8 cellular contexts compared by ENCODE assay signal in genomic region chr20:2874456-2874855, GRCh38. TPM values are rescaled to one million over a fixed set of nuclear protein-coding genes. Genes with fewer than 3 reads are reported as not detected.
DNase-seq lines count a peak whose midpoint lies in the region; ATAC-seq, FAIRE-seq and TF ChIP-seq lines count a peak whose summit lies in the region.

No MANE protein-coding gene starts in this region.

- peaks cover 32 to 42% of the 10 kb centered on the region in 2 experiments for H3K4me1 Mint-ChIP-seq in H9
- H3K4me1 Mint-ChIP-seq in activated T-helper 2 cell treated with anti-CD3 and anti-CD28 coated beads, Interferon-gamma antibody, Interleukin-2, Interleukin-4, amounts not matched to agents 10 μg/mL and 5 μg/mL and 100 μg/mL, durations not matched to agents 14 hours and 24 hours and 36 hours (ENCODE audit: low read depth) = peaks cover 50% of the 10 kb centered on the region

- H3K23me2 ChIP-seq in H9 (ENCODE audit: insufficient read length, low read depth, low read length, poor library complexity, severe bottlenecking) = peaks cover 18% of the 10 kb centered on the region

- H2BK12ac ChIP-seq in H9 (ENCODE audit: insufficient read length, low read depth, low read length) = no peak overlapping the region

- H3K79me1 ChIP-seq in H9 (ENCODE audit: insufficient read depth, low read depth, low read length, poor library complexity, severe bottlenecking) = peaks cover 11% of the 10 kb centered on the region

- H3K9me3 Mint-ChIP-seq in H9 = no peaks in the 10 kb centered on the region
- no peaks in the 10 kb centered on the region for H3K9me3 Mint-ChIP-seq in activated T-helper 2 cell treated with anti-CD3 and anti-CD28 coated beads, Interferon-gamma antibody, Interleukin-2, Interleukin-4, amounts not matched to agents 10 μg/mL and 5 μg/mL and 100 μg/mL, durations not matched to agents 14 hours and 24 hours and 36 hours

- no peak overlapping the region for H2BK20ac ChIP-seq in H9 (ENCODE audit: low read depth, low read length, poor library complexity, severe bottlenecking)

- H2AK5ac ChIP-seq in H9 (ENCODE audit: insufficient read length, low read length) = no peak overlapping the region

- H3K9me1 ChIP-seq in keratinocyte (ENCODE audit: control insufficient read depth, extremely low read depth, insufficient read depth, low read length) = no peaks in the 10 kb centered on the region

- peak overlapping the region; percentile 90 to 93 for H3K4me3 Mint-ChIP-seq in H9
- peak overlapping the region; percentile 78 for H3K4me3 Mint-ChIP-seq in activated T-helper 2 cell treated with anti-CD3 and anti-CD28 coated beads, Interferon-gamma antibody, Interleukin-2, Interleukin-4, amounts not matched to agents 10 μg/mL and 5 μg/mL and 100 μg/mL, durations not matched to agents 14 hours and 24 hours and 36 hours (ENCODE audit: low read depth)

- no peak overlapping the region for H4K91ac ChIP-seq in H9 (ENCODE audit: insufficient read length, low read depth, low read length)

- peak overlapping the region; percentile 85 for H3K27ac ChIP-seq in A673 (ENCODE audit: low read depth, low read length, poor library complexity, severe bottlenecking)
- no peak overlapping the region for H3K27ac ChIP-seq in H9 (ENCODE audit: insufficient read length, low read depth, low read length)
- H3K27ac ChIP-seq in keratinocyte (ENCODE audit: control insufficient read depth, insufficient read depth, low read length) = no peak overlapping the region
- no peak overlapping the region for H3K27ac ChIP-seq in subcutaneous abdominal adipose tissue (ENCODE audit: low read depth, low read length)

- H3K4me2 ChIP-seq in H9 (ENCODE audit: insufficient read depth, insufficient read length, low read length) (peak overlapping the region; percentile 76), keratinocyte (ENCODE audit: control insufficient read depth, extremely low read depth, insufficient read depth, low read depth, low read length) (peak overlapping the region; percentile 92)

- no peak for TF ChIP-seq CTCF in A673 (conservative IDR thresholded peaks at IDR 0.05; ENCODE audit: low read depth, low read length)
- no peak for TF ChIP-seq CTCF in H9 (conservative IDR thresholded peaks at IDR 0.05)
- TF ChIP-seq CTCF in keratinocyte (optimal IDR thresholded peaks at IDR 0.05 in 1 of 3, IDR thresholded peaks at IDR 0.05 in 1 of 3, conservative IDR thresholded peaks at IDR 0.05 in 1 of 3; ENCODE audit: extremely low read depth in 1 of 3, insufficient read depth in 2 of 3, low read length in 3 of 3) = no peak

- DNase-seq in A673 (ENCODE audit: low spot score) (no peak), H9 (no peak), keratinocyte (ENCODE audit: low read depth, low spot score) (no peak)
- no peak for DNase-seq in activated T-helper 2 cell treated with anti-CD3 and anti-CD28 coated beads, Interferon-gamma antibody, Interleukin-2, Interleukin-4, amounts not matched to agents 10 μg/mL and 5 μg/mL and 100 μg/mL, durations not matched to agents 14 hours and 24 hours and 36 hours (ENCODE audit: low spot score)
- DNase-seq in stimulated activated naive CD4-positive, alpha-beta T cell treated with Interleukin-2 at 50 U/mL for 16 hours (lab: John Stamatoyannopoulos, UW) = no peak

- no peak overlapping the region for H3K14ac ChIP-seq in H9 (ENCODE audit: insufficient read depth, low read length)

- no peak overlapping the region for H3K4ac ChIP-seq in H9 (ENCODE audit: low read depth, low read length)

- H3K4me1 ChIP-seq in A673 (ENCODE audit: insufficient read depth, low read length, poor library complexity, severe bottlenecking) = peaks cover 32% of the 10 kb centered on the region
- H3K4me1 ChIP-seq in H9 (ENCODE audit: insufficient read depth, low read length) = 0 out of 2 replicates have a peak, but pooled peaks cover 3% of the 10 kb centered on the region
- H3K4me1 ChIP-seq in keratinocyte (ENCODE audit: control insufficient read depth, extremely low read depth, insufficient read depth, low read length) = peaks cover 30% of the 10 kb centered on the region
- peaks cover 6 to 59% (median 51%) of the 10 kb centered on the region in 5 donors for H3K4me1 ChIP-seq in subcutaneous abdominal adipose tissue (ENCODE audit: control insufficient read depth in 5 of 5, insufficient read depth in 5 of 5, low read length in 5 of 5)

- no peak overlapping the region for H4K8ac ChIP-seq in H9 (replicated peaks; ENCODE audit: insufficient read length, low read depth, low read length)

- H3K27me3 ChIP-seq in A673 (replicated peaks; ENCODE audit: insufficient read depth, low read depth, low read length, poor library complexity) = no peaks in the 10 kb centered on the region
- peaks cover 2% of the 10 kb centered on the region; the same call in 1 of the 2 replicates for H3K27me3 ChIP-seq in H9 (ENCODE audit: insufficient read depth, low read length)
- H3K27me3 ChIP-seq in keratinocyte (ENCODE audit: control insufficient read depth, extremely low read depth, insufficient read depth, low read length) = peaks cover 3% of the 10 kb centered on the region
- no peaks in the 10 kb centered on the region for H3K27me3 ChIP-seq in subcutaneous abdominal adipose tissue (ENCODE audit: control insufficient read depth in 5 of 5, insufficient read depth in 4 of 5, low read length in 5 of 5)

- intact Hi-C loops in A673 (cut with micrococcal nuclease; ENCODE audit: unreplicated experiment) = loop anchor here (5.0 kb wide), 1 partner anchor 123 kb away; no protein-coding TSS in a partner anchor
- intact Hi-C loops in activated T-helper 2 cell treated with anti-CD3 and anti-CD28 coated beads, Interferon-gamma antibody, Interleukin-2, Interleukin-4, amounts not matched to agents 10 μg/mL and 5 μg/mL and 100 μg/mL, durations not matched to agents 14 hours and 24 hours and 36 hours (cut with micrococcal nuclease) = loop anchor here (5.0 kb wide), 1 partner anchor 113 kb away; no protein-coding TSS in a partner anchor

- H3K79me2 ChIP-seq in H9 (ENCODE audit: insufficient read depth, low read length) (peaks cover 3% of the 10 kb centered on the region; the same call in 1 of the 2 replicates), keratinocyte (ENCODE audit: control insufficient read depth, insufficient read depth, low read length) (peaks cover 29% of the 10 kb centered on the region)

- peaks cover 25% of the 10 kb centered on the region for H3K27me3 Mint-ChIP-seq in H9 (ENCODE audit: low read depth)
- H3K27me3 Mint-ChIP-seq in activated T-helper 2 cell treated with anti-CD3 and anti-CD28 coated beads, Interferon-gamma antibody, Interleukin-2, Interleukin-4, amounts not matched to agents 10 μg/mL and 5 μg/mL and 100 μg/mL, durations not matched to agents 14 hours and 24 hours and 36 hours (ENCODE audit: low read depth) = no peaks in the 10 kb centered on the region

- no peak overlapping the region for H3K23ac ChIP-seq in H9 (ENCODE audit: insufficient read length, low read depth, low read length)

- no CpG with 5 or more reads among the region's 7 CpGs for WGBS in H9 (ENCODE audit: extremely low coverage, insufficient read length, low lambda C conversion rate)

- H2BK15ac ChIP-seq in H9 (ENCODE audit: low read depth, low read length) = no peak overlapping the region

- no peak overlapping the region for H2AFZ ChIP-seq in H9 (ENCODE audit: low read length)
- H2AFZ ChIP-seq in keratinocyte (ENCODE audit: control insufficient read depth, low read length) = no peak overlapping the region

- dilution Hi-C loops in keratinocyte (cut with MboI; ENCODE audit: extremely low pct_ligation_motif_present, low sequenced_read_pairs) = no loop called here

- BruUV-seq in A673 (replicated peaks; lab: Mats Ljungman, UMichigan) = TSS peak; percentile 36

- H3K4me3 ChIP-seq in A673 (ENCODE audit: low read depth, low read length, poor library complexity, severe bottlenecking) (peak overlapping the region; percentile 100), keratinocyte (ENCODE audit: control insufficient read depth in 2 of 3, extremely low read depth in 1 of 3, insufficient read depth in 2 of 3, low read depth in 1 of 3, low read length in 3 of 3) (peak overlapping the region; percentile 91 to 96 (median 92)), subcutaneous abdominal adipose tissue (ENCODE audit: low read depth in 1 of 5, low read length in 5 of 5) (peak overlapping the region; percentile 80 to 91 (median 87))

- H3K27ac Mint-ChIP-seq in H9 = 0 out of 7 replicates have a peak overlapping the region, but pooled peaks of 1 of the 3 experiments have one; percentile 6
- peak overlapping the region; percentile 69 for H3K27ac Mint-ChIP-seq in activated T-helper 2 cell treated with anti-CD3 and anti-CD28 coated beads, Interferon-gamma antibody, Interleukin-2, Interleukin-4, amounts not matched to agents 10 μg/mL and 5 μg/mL and 100 μg/mL, durations not matched to agents 14 hours and 24 hours and 36 hours

- H3K36me3 Mint-ChIP-seq in H9 (ENCODE audit: insufficient read depth in 1 of 3, low read depth in 3 of 3) = peaks cover 2 to 17% (median 12%) of the 10 kb centered on the region in 3 experiments; a peak in 6 of 7 replicates
- peaks cover 38% of the 10 kb centered on the region for H3K36me3 Mint-ChIP-seq in activated T-helper 2 cell treated with anti-CD3 and anti-CD28 coated beads, Interferon-gamma antibody, Interleukin-2, Interleukin-4, amounts not matched to agents 10 μg/mL and 5 μg/mL and 100 μg/mL, durations not matched to agents 14 hours and 24 hours and 36 hours (ENCODE audit: low read depth)

- no peak for FAIRE-seq in keratinocyte (lab: Jason Lieb, UNC)

- ATAC-seq in HG03175 (IDR thresholded peaks at IDR 0.05; ENCODE audit: unreplicated experiment) (no peak), HG03457 (IDR thresholded peaks at IDR 0.05; ENCODE audit: unreplicated experiment) (no peak)

- no peak overlapping the region for H2BK120ac ChIP-seq in H9 (ENCODE audit: low read depth, low read length, poor library complexity, severe bottlenecking)

- H3K18ac ChIP-seq in H9 (ENCODE audit: insufficient read length, low read depth, low read length) = no peak overlapping the region

- H3K9me3 ChIP-seq in A673 (ENCODE audit: low read depth, low read length, poor library complexity, severe bottlenecking) (no peaks in the 10 kb centered on the region), H9 (ENCODE audit: control insufficient read depth, low read depth, low read length) (no peaks in the 10 kb centered on the region), keratinocyte (ENCODE audit: control insufficient read depth, low read depth, low read length) (no peaks in the 10 kb centered on the region), subcutaneous abdominal adipose tissue (ENCODE audit: control insufficient read depth in 5 of 5, low read length in 5 of 5) (no peaks in the 10 kb centered on the region)

- no peak overlapping the region for H3T11ph ChIP-seq in H9 (ENCODE audit: low read length)

- peak overlapping the region; percentile 39 for H3K9ac ChIP-seq in H9 (ENCODE audit: extremely low read depth, insufficient read length, low read length)
- H3K9ac ChIP-seq in keratinocyte (ENCODE audit: control insufficient read depth, extremely low read depth, insufficient read depth, low read length) = peak overlapping the region; percentile 81
- peak overlapping the region; percentile 71 to 89 (median 86) for H3K9ac ChIP-seq in subcutaneous abdominal adipose tissue (ENCODE audit: low read length in 5 of 5)

- H4K5ac ChIP-seq in H9 (ENCODE audit: insufficient read length, low read depth, low read length) = no peak overlapping the region

- CTCF ChIA-PET in A673 (lab: Charles Lee) = no interaction called here

- H4K20me1 ChIP-seq in H9 (ENCODE audit: control insufficient read depth, insufficient read depth, insufficient read length) = no peaks in the 10 kb centered on the region
- H4K20me1 ChIP-seq in keratinocyte (ENCODE audit: control insufficient read depth, extremely low read depth, insufficient read depth, low read length) = peaks cover 2% of the 10 kb centered on the region

- POLR2A ChIA-PET in A673 (lab: Charles Lee; ENCODE audit: low non-redundant PET) = no interaction called here

- H2BK5ac ChIP-seq in H9 (ENCODE audit: insufficient read length, low read length) = no peak overlapping the region

- no peaks in the 10 kb centered on the region for H3K36me3 ChIP-seq in A673 (ENCODE audit: insufficient read depth, low read length, poor library complexity, severe bottlenecking)
- no peaks in the 10 kb centered on the region for H3K36me3 ChIP-seq in keratinocyte (ENCODE audit: control insufficient read depth in 2 of 2, extremely low read depth in 1 of 2, insufficient read depth in 2 of 2, low read length in 2 of 2)
- H3K36me3 ChIP-seq in subcutaneous abdominal adipose tissue (ENCODE audit: control insufficient read depth in 5 of 5, insufficient read depth in 5 of 5, low read length in 5 of 5) = no peaks in the 10 kb centered on the region

- H3K56ac ChIP-seq in H9 (ENCODE audit: insufficient read length, low read depth, low read length) = no peak overlapping the region

RNA-seq across cellular contexts. Expression of gene PTPRA, which starts 1.2 kb away (rescaled TPM):
- 56.9 and 65.6 TPM in 2 replicates for total RNA-seq in A673 (2021)
- 45.2 and 47.8 TPM in 2 replicates for total RNA-seq in H9 (2021)
- 92.0 TPM in 2 replicates for total RNA-seq in activated T-helper 2 cell treated with anti-CD3 and anti-CD28 coated beads, Interferon-gamma antibody, Interleukin-2, Interleukin-4, amounts not matched to agents 10 μg/mL and 5 μg/mL and 100 μg/mL, durations not matched to agents 14 hours and 24 hours and 36 hours
- polyA plus RNA-seq in keratinocyte = 39.9 to 61.2 TPM (median 53.3 TPM) in 3 replicates
- 55.4 TPM for polyA plus RNA-seq in keratinocyte (2011; ENCODE audit: low read depth)
- 40.4 and 74.0 TPM in 2 replicates for polyA plus RNA-seq in keratinocyte (2011; cell fraction: cytosol; rRNA removed)
- 52.7 and 65.3 TPM in 2 replicates for polyA plus RNA-seq in keratinocyte (2011; cell fraction: nucleus; rRNA removed)
- polyA plus RNA-seq in keratinocyte (2012; ENCODE audit: low replicate concordance) = 28.9 and 29.2 TPM in 2 replicates
- polyA minus RNA-seq in keratinocyte = 22.4 to 55.7 TPM (median 43.9 TPM) in 3 replicates
- 25.5 TPM for polyA minus RNA-seq in keratinocyte (2011; cell fraction: cytosol; rRNA and poly(A)+ RNA removed)
- 19.1 and 40.7 TPM in 2 replicates for polyA minus RNA-seq in keratinocyte (2011; cell fraction: nucleus; rRNA and poly(A)+ RNA removed)

RNA-seq across cellular contexts. Expression of gene VPS16, which starts 33.9 kb away (rescaled TPM):
- total RNA-seq in A673 (2021) (37.8 and 39.1 TPM in 2 replicates), H9 (2021) (31.6 and 32.1 TPM in 2 replicates)
- 47.4 and 50.1 TPM in 2 replicates for total RNA-seq in activated T-helper 2 cell treated with anti-CD3 and anti-CD28 coated beads, Interferon-gamma antibody, Interleukin-2, Interleukin-4, amounts not matched to agents 10 μg/mL and 5 μg/mL and 100 μg/mL, durations not matched to agents 14 hours and 24 hours and 36 hours
- polyA plus RNA-seq in keratinocyte = 22.7 to 28.7 TPM (median 25.2 TPM) in 3 replicates
- 10.4 TPM for polyA plus RNA-seq in keratinocyte (2011; ENCODE audit: low read depth)
- 14.5 and 16.8 TPM in 2 replicates for polyA plus RNA-seq in keratinocyte (2011; cell fraction: cytosol; rRNA removed)
- polyA plus RNA-seq in keratinocyte (2011; cell fraction: nucleus; rRNA removed) = 69.6 and 76.6 TPM in 2 replicates
- 21.5 and 24.3 TPM in 2 replicates for polyA plus RNA-seq in keratinocyte (2012; ENCODE audit: low replicate concordance)
- polyA minus RNA-seq in keratinocyte = 30.2 to 36.5 TPM (median 34.4 TPM) in 3 replicates
- 29.0 TPM for polyA minus RNA-seq in keratinocyte (2011; cell fraction: cytosol; rRNA and poly(A)+ RNA removed)
- polyA minus RNA-seq in keratinocyte (2011; cell fraction: nucleus; rRNA and poly(A)+ RNA removed) = 18.7 and 20.7 TPM in 2 replicates

RNA-seq across cellular contexts. Expression of gene PCED1A, which starts 34.0 kb away (rescaled TPM):
- 32.8 and 42.0 TPM in 2 replicates for total RNA-seq in A673 (2021)
- total RNA-seq in H9 (2021) = 27.2 and 30.8 TPM in 2 replicates
- 29.2 and 35.2 TPM in 2 replicates for total RNA-seq in activated T-helper 2 cell treated with anti-CD3 and anti-CD28 coated beads, Interferon-gamma antibody, Interleukin-2, Interleukin-4, amounts not matched to agents 10 μg/mL and 5 μg/mL and 100 μg/mL, durations not matched to agents 14 hours and 24 hours and 36 hours
- polyA plus RNA-seq in keratinocyte = 4.7 to 9.9 TPM (median 5.6 TPM) in 3 replicates
- 4.5 TPM for polyA plus RNA-seq in keratinocyte (2011; ENCODE audit: low read depth)
- polyA plus RNA-seq in keratinocyte (2011; cell fraction: cytosol; rRNA removed) = 1.8 and 3.5 TPM in 2 replicates
- polyA plus RNA-seq in keratinocyte (2011; cell fraction: nucleus; rRNA removed) = 27.9 and 29.9 TPM in 2 replicates
- polyA plus RNA-seq in keratinocyte (2012; ENCODE audit: low replicate concordance) = 5.7 and 8.8 TPM in 2 replicates
- polyA minus RNA-seq in keratinocyte = 1.6 to 4.3 TPM (median 3.1 TPM) in 3 replicates
- 6.1 TPM for polyA minus RNA-seq in keratinocyte (2011; cell fraction: cytosol; rRNA and poly(A)+ RNA removed)
- 5.9 and 6.2 TPM in 2 replicates for polyA minus RNA-seq in keratinocyte (2011; cell fraction: nucleus; rRNA and poly(A)+ RNA removed)

RNA-seq across cellular contexts. Expression of gene TMEM239, which starts 58.3 kb away (rescaled TPM):
- total RNA-seq in A673 (2021) = not detected in 2 replicates
- not detected in 2 replicates for total RNA-seq in H9 (2021)
- total RNA-seq in activated T-helper 2 cell treated with anti-CD3 and anti-CD28 coated beads, Interferon-gamma antibody, Interleukin-2, Interleukin-4, amounts not matched to agents 10 μg/mL and 5 μg/mL and 100 μg/mL, durations not matched to agents 14 hours and 24 hours and 36 hours = not detected in 2 replicates
- polyA plus RNA-seq in keratinocyte = not detected in 3 replicates
- not detected for polyA plus RNA-seq in keratinocyte (2011; ENCODE audit: low read depth)
- polyA plus RNA-seq in keratinocyte (2011; cell fraction: cytosol; rRNA removed) = not detected in 2 replicates
- not detected in 2 replicates for polyA plus RNA-seq in keratinocyte (2011; cell fraction: nucleus; rRNA removed)
- polyA plus RNA-seq in keratinocyte (2012; ENCODE audit: low replicate concordance) = not detected in 2 replicates
- not detected in 3 replicates for polyA minus RNA-seq in keratinocyte
- not detected for polyA minus RNA-seq in keratinocyte (2011; cell fraction: cytosol; rRNA and poly(A)+ RNA removed)
- polyA minus RNA-seq in keratinocyte (2011; cell fraction: nucleus; rRNA and poly(A)+ RNA removed) = not detected in 2 replicates

RNA-seq across cellular contexts. Expression of gene C20orf141, which starts 59.7 kb away (rescaled TPM):
- total RNA-seq in A673 (2021) = not detected in 2 replicates
- total RNA-seq in H9 (2021) = not detected in 2 replicates
- not detected in 2 replicates for total RNA-seq in activated T-helper 2 cell treated with anti-CD3 and anti-CD28 coated beads, Interferon-gamma antibody, Interleukin-2, Interleukin-4, amounts not matched to agents 10 μg/mL and 5 μg/mL and 100 μg/mL, durations not matched to agents 14 hours and 24 hours and 36 hours
- polyA plus RNA-seq in keratinocyte = not detected in 3 replicates
- polyA plus RNA-seq in keratinocyte (2011; ENCODE audit: low read depth) = not detected
- polyA plus RNA-seq in keratinocyte (2011; cell fraction: cytosol; rRNA removed) = not detected in 2 replicates
- not detected in 2 replicates for polyA plus RNA-seq in keratinocyte (2011; cell fraction: nucleus; rRNA removed)
- not detected in 2 replicates for polyA plus RNA-seq in keratinocyte (2012; ENCODE audit: low replicate concordance)
- polyA minus RNA-seq in keratinocyte = not detected in 3 replicates
- polyA minus RNA-seq in keratinocyte (2011; cell fraction: cytosol; rRNA and poly(A)+ RNA removed) = not detected
- not detected in 2 replicates for polyA minus RNA-seq in keratinocyte (2011; cell fraction: nucleus; rRNA and poly(A)+ RNA removed)
